Comparison of ENCODE assay signal across 17 cellular contexts in genomic region chr17:14116263-14117024, GRCh38.
"Had no signal": no experiment of that assay in that cellular context is flagged by ENCODE, and none has a peak within 500 bp of the region (broad histone marks: within the 10 kb centered on the region; RNA-seq: fewer than 3 reads in every experiment).

No MANE protein-coding gene starts in this region.

- H3K9me3 Mint-ChIP-seq: dendritic cell treated with granulocyte-macrophage colony-stimulating factor and Interleukin-4, amounts not matched to agents 40 ng/mL and 50 ng/mL, for 4 days; effector memory CD8-positive, alpha-beta T cell had no signal

- DNase-seq: activated effector memory CD4-positive, alpha-beta T cell treated with Interleukin-2 at 50 U/mL for 16 hours; anterior cingulate cortex; brain microvascular endothelial cell; cerebellar nuclear complex; effector memory CD8-positive, alpha-beta T cell; foreskin melanocyte; kidney glomerular epithelial cell; left ventricle myocardium superior; mesenchymal stem cell; nephron progenitor cell; occipital lobe; T-helper 9 cell; tibial artery; uterus had no signal

- H3K4me3 Mint-ChIP-seq: dendritic cell treated with granulocyte-macrophage colony-stimulating factor and Interleukin-4, amounts not matched to agents 40 ng/mL and 50 ng/mL, for 4 days; nephron progenitor cell; stimulated activated memory B cell treated with anti-CD40 and anti-IgM and Interleukin-4, amounts not matched to agents 10 μg/mL and 1 μg/mL and 100 μg/mL, for 72 hours had no signal

- H3K27me3 Mint-ChIP-seq: dendritic cell treated with granulocyte-macrophage colony-stimulating factor and Interleukin-4, amounts not matched to agents 40 ng/mL and 50 ng/mL, for 4 days; effector memory CD8-positive, alpha-beta T cell; stimulated activated memory B cell treated with anti-CD40 and anti-IgM and Interleukin-4, amounts not matched to agents 10 μg/mL and 1 μg/mL and 100 μg/mL, for 72 hours had no signal

- ATAC-seq: activated CD4-positive, CD25-positive, alpha-beta regulatory T cell treated with anti-CD3 and anti-CD28 coated beads, Interleukin-2, amount 50 U/mL, for 24 hours; effector memory CD8-positive, alpha-beta T cell; left ventricle myocardium superior; stimulated activated memory B cell treated with anti-CD40 and anti-IgM and Interleukin-4, amounts not matched to agents 10 μg/mL and 1 μg/mL and 100 μg/mL, for 72 hours had no signal

- H3K27ac Mint-ChIP-seq: dendritic cell treated with granulocyte-macrophage colony-stimulating factor and Interleukin-4, amounts not matched to agents 40 ng/mL and 50 ng/mL, for 4 days; nephron progenitor cell; stimulated activated memory B cell treated with anti-CD40 and anti-IgM and Interleukin-4, amounts not matched to agents 10 μg/mL and 1 μg/mL and 100 μg/mL, for 72 hours had no signal
